In the genomic region with DNA sequence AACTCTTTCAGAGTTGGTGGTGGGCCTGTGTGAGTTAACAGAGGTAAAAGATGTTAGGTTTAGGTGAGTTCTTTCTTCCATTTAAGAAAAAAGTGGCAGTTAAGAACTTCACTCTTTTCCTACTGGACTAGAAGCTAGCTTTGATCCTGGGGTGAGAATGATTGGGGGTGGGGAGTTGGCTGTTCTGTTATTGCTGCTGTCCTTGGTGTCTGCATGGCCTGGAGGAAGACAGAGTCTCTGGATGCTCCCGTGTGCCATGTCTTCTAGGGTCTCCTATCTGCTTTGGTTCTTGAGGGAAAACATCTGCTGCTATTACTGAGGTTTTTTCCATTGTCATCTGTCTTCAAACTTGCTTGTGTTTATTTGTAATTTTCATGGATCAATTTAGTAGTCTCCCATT, we compare ENCODE assay signal across 24 cellular contexts.
"Had no signal": no experiment of that assay in that cellular context is flagged by ENCODE, and none has a peak within 500 bp of the region (broad histone marks: within the 10 kb centered on the region; RNA-seq: fewer than 3 reads in every experiment).

No MANE protein-coding gene starts in this region.

- H3K4me2 ChIP-seq: neural progenitor cell had no signal

- H3K4me1 Mint-ChIP-seq: naive thymus-derived CD4-positive, alpha-beta T cell; nephron; stimulated activated effector memory CD8-positive, alpha-beta T cell treated with anti-CD3 and anti-CD28 coated beads, Interleukin-12 subunit alpha, Interleukin-12 subunit beta, amount 100 ng/mL, for 72 hours had no signal

- H3K4me3 ChIP-seq: esophagus squamous epithelium, lung, neural progenitor cell, psoas muscle, sigmoid colon, testis, tibial artery, upper lobe of left lung had no signal

- H3K9me3 ChIP-seq: esophagus squamous epithelium, psoas muscle, sigmoid colon, testis, tibial artery, upper lobe of left lung had no signal

- H3K36me3 ChIP-seq: esophagus squamous epithelium, neural progenitor cell, sigmoid colon, tibial artery, upper lobe of left lung had no signal

- H3K27me3 ChIP-seq: esophagus squamous epithelium, neural progenitor cell, sigmoid colon, testis, tibial artery, upper lobe of left lung had no signal

- H3K27ac ChIP-seq: esophagus squamous epithelium, neural progenitor cell, psoas muscle, sigmoid colon, testis, tibial artery, upper lobe of left lung had no signal

- H3K4me3 Mint-ChIP-seq: effector memory CD8-positive, alpha-beta T cell; naive thymus-derived CD4-positive, alpha-beta T cell; nephron; neural progenitor cell; stimulated activated effector memory CD8-positive, alpha-beta T cell treated with anti-CD3 and anti-CD28 coated beads, Interleukin-12 subunit alpha, Interleukin-12 subunit beta, amount 100 ng/mL, for 72 hours had no signal

- H2AFZ ChIP-seq: neural progenitor cell had no signal

- H3K27ac Mint-ChIP-seq: effector memory CD8-positive, alpha-beta T cell; naive thymus-derived CD4-positive, alpha-beta T cell; nephron; neural progenitor cell; stimulated activated effector memory CD8-positive, alpha-beta T cell treated with anti-CD3 and anti-CD28 coated beads, Interleukin-12 subunit alpha, Interleukin-12 subunit beta, amount 100 ng/mL, for 72 hours had no signal

- ATAC-seq: effector memory CD8-positive, alpha-beta T cell; left lobe of liver; naive thymus-derived CD4-positive, alpha-beta T cell; psoas muscle; right cardiac atrium; stimulated activated effector memory CD8-positive, alpha-beta T cell treated with anti-CD3 and anti-CD28 coated beads, Interleukin-12 subunit alpha, Interleukin-12 subunit beta, amount 100 ng/mL, for 72 hours; stimulated activated naive CD8-positive, alpha-beta T cell treated with anti-CD3 and anti-CD28 coated beads, Interleukin-15, Interleukin-2, amounts not matched to agents 100 U/mL and 50 U/mL, for 24 hours had no signal

- H3K9ac ChIP-seq: neural progenitor cell had no signal

- DNase-seq: cortex of kidney; effector memory CD8-positive, alpha-beta T cell; erythroblast; esophagus squamous epithelium; hypothalamus; mesenchymal stem cell; midbrain; naive thymus-derived CD4-positive, alpha-beta T cell; posterior cingulate gyrus; psoas muscle; right cardiac atrium; sigmoid colon; stimulated activated CD4-positive, alpha-beta T cell treated with anti-CD3 and anti-CD28 coated beads, Interleukin-2, amount 100 ng/mL, for 24 hours; stimulated activated CD4-positive, alpha-beta T cell treated with anti-CD3 and anti-CD28 coated beads, Interleukin-4, amount 100 ng/mL, for 24 hours; stimulated activated naive CD8-positive, alpha-beta T cell treated with anti-CD3 and anti-CD28 coated beads, Interleukin-15, Interleukin-2, amounts not matched to agents 100 U/mL and 50 U/mL, for 24 hours; substantia nigra; testis; tibial artery; upper lobe of left lung had no signal

- H3K4me1 ChIP-seq: esophagus squamous epithelium, neural progenitor cell, psoas muscle, sigmoid colon, testis, tibial artery, upper lobe of left lung had no signal

- H3K27me3 Mint-ChIP-seq: effector memory CD8-positive, alpha-beta T cell had no signal

- H3K36me3 Mint-ChIP-seq: naive thymus-derived CD4-positive, alpha-beta T cell; neural progenitor cell; stimulated activated effector memory CD8-positive, alpha-beta T cell treated with anti-CD3 and anti-CD28 coated beads, Interleukin-12 subunit alpha, Interleukin-12 subunit beta, amount 100 ng/mL, for 72 hours had no signal
